In genomic region chr14:101358726-101359125, GRCh38 we compare ENCODE assay signal across 20 cellular contexts.
A peak's percentile ranks its signal among the peaks of the same experiment; 100 is the strongest.
DNase-seq lines count a peak whose midpoint lies in the region; ATAC-seq and TF ChIP-seq lines count a peak whose summit lies in the region.
"Had no signal": no experiment of that assay in that cellular context is flagged by ENCODE, and none has a peak within 500 bp of the region (broad histone marks: within the 10 kb centered on the region; RNA-seq: fewer than 3 reads in every experiment).

No MANE protein-coding gene starts in this region.

- no peak overlapping the region for H3K4me3 Mint-ChIP-seq in activated CD4-positive, alpha-beta memory T cell treated with anti-CD3 and anti-CD28 coated beads, Interleukin-2, amount 10 ng/mL, durations not matched to agents 7 days and 5 days
- H3K4me3 Mint-ChIP-seq in activated CD4-positive, alpha-beta memory T cell treated with anti-CD3 and anti-CD28 coated beads for 36 hours: no peak overlapping the region
- H3K4me3 Mint-ChIP-seq: CD14-positive monocyte; IgD-negative memory B cell; natural killer cell treated with Interleukin-12 subunit alpha and Interleukin-12 subunit beta and Interleukin-15 and Interleukin-18, amount 100 ng/mL, for 72 hours; T-helper 1 cell treated with Interleukin-12 subunit alpha and Interleukin-12 subunit beta and Interleukin-4 antibody, amounts not matched to agents 30 μg/mL and 1 μg/mL, for 36 hours had no signal

- H3K9me3 ChIP-seq in hepatocyte (ENCODE audit: low read depth): no peaks in the 10 kb centered on the region

- intact Hi-C loops in activated CD4-positive, alpha-beta memory T cell treated with anti-CD3 and anti-CD28 coated beads for 36 hours (cut with micrococcal nuclease): no loop called here
- intact Hi-C loops in posterior vena cava (cut with DNase I): no loop called here

- DNase-seq in activated CD4-positive, alpha-beta memory T cell treated with anti-CD3 and anti-CD28 coated beads, Interleukin-2, amount 10 ng/mL, durations not matched to agents 7 days and 5 days: peak; percentile 5
- no peak for DNase-seq in activated CD4-positive, alpha-beta memory T cell treated with anti-CD3 and anti-CD28 coated beads for 36 hours
- DNase-seq in hepatocyte (ENCODE audit: low spot score) (no peak), posterior vena cava (ENCODE audit: low spot score) (peak; percentile 66), NCI-H1694 treated with DMSO at 0.1 percent for 48 hours (lab: John Stamatoyannopoulos, UW) (no peak), inferior parietal cortex (ENCODE audit: extremely low spot score) (no peak)
- DNase-seq: activated CD4-positive, CD25-positive, alpha-beta regulatory T cell; activated gamma-delta T cell; DMS153; foreskin melanocyte; NCI-H1930; SHP77 had no signal

- H3K36me3 ChIP-seq in hepatocyte (replicated peaks; ENCODE audit: insufficient read depth, low read depth): no peaks in the 10 kb centered on the region
- H3K36me3 ChIP-seq in urinary bladder (ENCODE audit: insufficient read depth): no peaks in the 10 kb centered on the region
- H3K36me3 ChIP-seq: ascending aorta had no signal

- WGBS in hepatocyte (ENCODE audit: low lambda C conversion rate, missing lambda C conversion rate): 77% methylated on average over 10 of the region's 10 CpGs
- 71% methylated on average over 10 of the region's 10 CpGs for WGBS in urinary bladder

- H3K27ac ChIP-seq in hepatocyte (peak overlapping the region; percentile 91), urinary bladder (ENCODE audit: low read depth) (peak overlapping the region; percentile 30)
- H3K27ac ChIP-seq: 22Rv1, ascending aorta had no signal

- no peak overlapping the region for H3K4me3 ChIP-seq in hepatocyte
- no peak overlapping the region for H3K4me3 ChIP-seq in urinary bladder (ENCODE audit: low read depth, low read length)
- H3K4me3 ChIP-seq: ascending aorta had no signal

- no peaks in the 10 kb centered on the region for H3K79me2 ChIP-seq in hepatocyte

- H3K9me2 ChIP-seq in hepatocyte (replicated peaks; ENCODE audit: insufficient read depth): no peaks in the 10 kb centered on the region

- no peaks in the 10 kb centered on the region for H3K4me1 Mint-ChIP-seq in activated CD4-positive, alpha-beta memory T cell treated with anti-CD3 and anti-CD28 coated beads, Interleukin-2, amount 10 ng/mL, durations not matched to agents 7 days and 5 days
- peaks cover 3% of the 10 kb centered on the region for H3K4me1 Mint-ChIP-seq in activated CD4-positive, alpha-beta memory T cell treated with anti-CD3 and anti-CD28 coated beads for 36 hours (ENCODE audit: low read depth)
- H3K4me1 Mint-ChIP-seq: CD14-positive monocyte had no signal

- H3K27me3 Mint-ChIP-seq in activated CD4-positive, alpha-beta memory T cell treated with anti-CD3 and anti-CD28 coated beads, Interleukin-2, amount 10 ng/mL, durations not matched to agents 7 days and 5 days: peaks cover 2% of the 10 kb centered on the region
- H3K27me3 Mint-ChIP-seq in activated CD4-positive, alpha-beta memory T cell treated with anti-CD3 and anti-CD28 coated beads for 36 hours: peaks cover 23% of the 10 kb centered on the region

- no peaks in the 10 kb centered on the region for H4K20me1 ChIP-seq in hepatocyte (ENCODE audit: insufficient read depth, poor library complexity, severe bottlenecking)

- no peak for ATAC-seq in HG03457 (IDR thresholded peaks at IDR 0.05; ENCODE audit: unreplicated experiment)
- ATAC-seq: natural killer cell treated with Interleukin-12 subunit alpha and Interleukin-12 subunit beta and Interleukin-15 and Interleukin-18, amount 100 ng/mL, for 72 hours had no signal

- POLR2A ChIA-PET in activated CD4-positive, alpha-beta memory T cell treated with anti-CD3 and anti-CD28 coated beads, Interleukin-2, amount 10 ng/mL, durations not matched to agents 7 days and 5 days (lab: Charles Lee): no interaction called here
- POLR2A ChIA-PET in activated CD4-positive, alpha-beta memory T cell treated with anti-CD3 and anti-CD28 coated beads for 36 hours (lab: Charles Lee): no interaction called here

- H3K4me2 ChIP-seq in hepatocyte: peak overlapping the region; percentile 67

- no peak overlapping the region for H2AFZ ChIP-seq in hepatocyte

- H3K4me1 ChIP-seq in hepatocyte (ENCODE audit: insufficient read depth) (peaks cover 21% of the 10 kb centered on the region), urinary bladder (ENCODE audit: insufficient read depth) (no peaks in the 10 kb centered on the region)

- CTCF ChIA-PET in activated CD4-positive, alpha-beta memory T cell treated with anti-CD3 and anti-CD28 coated beads, Interleukin-2, amount 10 ng/mL, durations not matched to agents 7 days and 5 days (lab: Charles Lee): no interaction called here
- CTCF ChIA-PET in activated CD4-positive, alpha-beta memory T cell treated with anti-CD3 and anti-CD28 coated beads for 36 hours (lab: Charles Lee): no interaction called here

- TF ChIP-seq CTCF in hepatocyte (IDR thresholded peaks at IDR 0.05; ENCODE audit: poor library complexity): no peak

- no peaks in the 10 kb centered on the region for H3K36me3 Mint-ChIP-seq in activated CD4-positive, alpha-beta memory T cell treated with anti-CD3 and anti-CD28 coated beads, Interleukin-2, amount 10 ng/mL, durations not matched to agents 7 days and 5 days (ENCODE audit: low read depth)
- no peaks in the 10 kb centered on the region for H3K36me3 Mint-ChIP-seq in activated CD4-positive, alpha-beta memory T cell treated with anti-CD3 and anti-CD28 coated beads for 36 hours
- H3K36me3 Mint-ChIP-seq: CD14-positive monocyte, IgD-negative memory B cell had no signal

- H3K27ac Mint-ChIP-seq in activated CD4-positive, alpha-beta memory T cell treated with anti-CD3 and anti-CD28 coated beads, Interleukin-2, amount 10 ng/mL, durations not matched to agents 7 days and 5 days: no peak overlapping the region
- H3K27ac Mint-ChIP-seq in activated CD4-positive, alpha-beta memory T cell treated with anti-CD3 and anti-CD28 coated beads for 36 hours: no peak overlapping the region
- H3K27ac Mint-ChIP-seq: CD14-positive monocyte; IgD-negative memory B cell; natural killer cell treated with Interleukin-12 subunit alpha and Interleukin-12 subunit beta and Interleukin-15 and Interleukin-18, amount 100 ng/mL, for 72 hours; T-helper 1 cell treated with Interleukin-12 subunit alpha and Interleukin-12 subunit beta and Interleukin-4 antibody, amounts not matched to agents 30 μg/mL and 1 μg/mL, for 36 hours had no signal

- no peaks in the 10 kb centered on the region for H3K27me3 ChIP-seq in hepatocyte
- H3K27me3 ChIP-seq: ascending aorta had no signal

- H3K9me3 Mint-ChIP-seq in activated CD4-positive, alpha-beta memory T cell treated with anti-CD3 and anti-CD28 coated beads, Interleukin-2, amount 10 ng/mL, durations not matched to agents 7 days and 5 days: peaks cover 6% of the 10 kb centered on the region
- H3K9me3 Mint-ChIP-seq in activated CD4-positive, alpha-beta memory T cell treated with anti-CD3 and anti-CD28 coated beads for 36 hours: peaks cover 5% of the 10 kb centered on the region
- H3K9me3 Mint-ChIP-seq: natural killer cell treated with Interleukin-12 subunit alpha and Interleukin-12 subunit beta and Interleukin-15 and Interleukin-18, amount 100 ng/mL, for 72 hours had no signal

Comparison
In these comparisons a context has a peak if more than half of its experiments do, and no peak if none do; other contexts are left out.
1. DNase-seq: peak in activated CD4-positive, alpha-beta memory T cell treated with anti-CD3 and anti-CD28 coated beads, Interleukin-2, amount 10 ng/mL, durations not matched to agents 7 days and 5 days (single experiment) and posterior vena cava (single experiment); none in activated CD4-positive, alpha-beta memory T cell treated with anti-CD3 and anti-CD28 coated beads for 36 hours (single experiment), hepatocyte (single experiment), NCI-H1694 treated with DMSO at 0.1 percent for 48 hours (single experiment) and inferior parietal cortex (single experiment).